In the genomic region with DNA sequence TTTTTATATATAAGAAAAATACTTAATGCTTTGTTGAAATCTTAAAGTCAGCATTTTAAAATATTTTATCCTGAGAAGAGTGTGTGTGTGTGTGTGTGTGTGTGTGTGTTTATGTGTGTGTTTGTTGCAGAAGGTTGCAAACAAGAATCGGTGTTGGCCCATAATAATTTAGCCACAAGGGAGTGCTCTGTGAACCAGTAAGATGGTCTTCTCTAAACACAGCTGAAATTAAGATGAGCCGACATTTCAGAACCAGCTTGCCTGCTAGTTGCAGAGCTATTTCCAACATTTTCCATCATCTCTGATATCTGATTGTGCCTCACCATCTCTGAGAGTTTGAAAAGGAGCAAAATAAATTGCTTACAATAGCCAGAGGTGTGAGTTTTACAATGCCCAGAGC, we compare ENCODE assay signal across 10 cellular contexts.
DNase-seq lines count a peak whose midpoint lies in the region; ATAC-seq and TF ChIP-seq lines count a peak whose summit lies in the region.
"Had no signal": no experiment of that assay in that cellular context is flagged by ENCODE, and none has a peak within 500 bp of the region (broad histone marks: within the 10 kb centered on the region; RNA-seq: fewer than 3 reads in every experiment).

No MANE protein-coding gene starts in this region.

- H3K36me3 Mint-ChIP-seq in T-cell: peaks cover 31% of the 10 kb centered on the region

- peaks cover 48 to 80% (median 62%) of the 10 kb centered on the region in 3 donors for H3K4me1 Mint-ChIP-seq in T-cell

- no peak for TF ChIP-seq POLR2A in esophagus squamous epithelium (IDR thresholded peaks at IDR 0.05)

- intact Hi-C loops in esophagus squamous epithelium (cut with DNase I): no loop called here

- no peaks in the 10 kb centered on the region for H3K27me3 ChIP-seq in esophagus squamous epithelium

- H3K36me3 ChIP-seq in esophagus squamous epithelium: no peaks in the 10 kb centered on the region

- peak overlapping the region; percentile 88 to 89 for H3K27ac Mint-ChIP-seq in T-cell

- DNase-seq in AG09319 (ENCODE audit: extremely low read depth, low read depth) (peak; percentile 72), T-cell (no peak), kidney glomerular epithelial cell (lab: John Stamatoyannopoulos, UW) (peak; percentile 24), NCI-H1092 treated with DMSO at 0.1 percent for 48 hours (lab: John Stamatoyannopoulos, UW) (no peak), activated gamma-delta T cell treated with Interleukin-2 at 50 U/mL for 16 hours (no peak), esophagus squamous epithelium (lab: John Stamatoyannopoulos, UW) (no peak), NCI-H510A (lab: John Stamatoyannopoulos, UW) (no peak)
- DNase-seq: lower lobe of right lung, NCI-H1092 had no signal

- no peak for ATAC-seq in T-cell (replicated peaks in 1 of 4)

- CTCF ChIA-PET in T-cell (lab: Charles Lee): interaction anchor here in 1 of 2 donors (0.6 to 1.1 kb wide), 5 partner anchors 23 to 128 kb away, joined by 3 to 5 read pairs (median 3); no protein-coding TSS in a partner anchor

- H3K4me1 ChIP-seq in esophagus squamous epithelium: peaks cover 0 to 46% (median 32%) of the 10 kb centered on the region in 3 donors

- TF ChIP-seq CTCF in AG09319 (IDR thresholded peaks at IDR 0.05; ENCODE audit: low read depth, low read length) (peak; percentile 25), GM12873 (IDR thresholded peaks at IDR 0.05; ENCODE audit: insufficient read depth, low read depth, low read length, missing control alignments) (peak; percentile 19), esophagus squamous epithelium (IDR thresholded peaks at IDR 0.05) (no peak)

- no peaks in the 10 kb centered on the region for H3K27me3 Mint-ChIP-seq in T-cell

- POLR2A ChIA-PET in T-cell (lab: Charles Lee): interaction anchor here (1.0 to 1.3 kb wide), 3 partner anchors 29 to 61 kb away, joined by 3 to 6 read pairs (median 3); no protein-coding TSS in a partner anchor

- no peaks in the 10 kb centered on the region for H3K9me3 ChIP-seq in esophagus squamous epithelium
- H3K9me3 ChIP-seq: lower lobe of right lung had no signal

- 38 to 54% methylated on average over 2 of the region's 2 CpGs for WGBS in esophagus squamous epithelium, 2 donors

- no peak overlapping the region for H3K4me3 ChIP-seq in esophagus squamous epithelium
- H3K4me3 ChIP-seq: lower lobe of right lung had no signal

- peak overlapping the region in 2 of 4 donors; percentile 60 to 84 for H3K27ac ChIP-seq in esophagus squamous epithelium

- no peaks in the 10 kb centered on the region for H3K9me3 Mint-ChIP-seq in T-cell

- H3K4me3 Mint-ChIP-seq in T-cell: peak overlapping the region in 1 of 3 donors; percentile 50

Comparison
In these comparisons a context has a peak if more than half of its experiments do, and no peak if none do; other contexts are left out.
1. DNase-seq: peak in AG09319 (single experiment) and kidney glomerular epithelial cell (single experiment); none in T-cell (0 of 34), NCI-H1092 treated with DMSO at 0.1 percent for 48 hours (single experiment), activated gamma-delta T cell treated with Interleukin-2 at 50 U/mL for 16 hours (single experiment), esophagus squamous epithelium (single experiment) and NCI-H510A (single experiment).
2. CTCF ChIP-seq: peak in AG09319 (single experiment) and GM12873 (single experiment); none in esophagus squamous epithelium (0 of 6).